In the genomic region with DNA sequence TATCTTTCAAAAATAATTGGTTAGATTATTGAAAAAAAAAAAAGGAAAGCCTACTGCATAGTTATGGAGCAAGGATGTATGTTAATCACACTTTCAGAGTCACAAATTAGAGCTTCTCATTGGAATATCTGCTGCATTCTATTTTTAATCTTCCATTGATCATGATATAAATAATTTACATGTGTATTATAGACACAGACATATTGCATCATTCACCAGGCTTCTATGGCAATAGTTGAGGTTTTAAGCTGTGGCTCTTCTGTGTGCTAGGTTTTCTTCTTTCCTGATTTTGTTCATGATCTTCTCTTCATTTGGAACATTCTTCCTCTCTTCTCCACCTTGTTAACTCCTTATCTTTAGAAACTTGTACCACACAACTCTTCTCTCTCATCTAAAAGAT, we compare ENCODE assay signal across 17 cellular contexts.
"Had no signal": no experiment of that assay in that cellular context is flagged by ENCODE, and none has a peak within 500 bp of the region (broad histone marks: within the 10 kb centered on the region; RNA-seq: fewer than 3 reads in every experiment).

No MANE protein-coding gene starts in this region.

- H3K9me3 ChIP-seq: adrenal gland, mucosa of descending colon, pancreas had no signal

- ATAC-seq: esophagus mucosa; mucosa of descending colon; naive thymus-derived CD4-positive, alpha-beta T cell; pancreas had no signal

- H3K4me3 ChIP-seq: adrenal gland, coronary artery, left ventricle myocardium inferior, mucosa of descending colon, pancreas, sigmoid colon had no signal

- DNase-seq: activated CD4-positive, alpha-beta T cell treated with anti-CD3 and anti-CD28 coated beads for 1 hour; activated CD4-positive, alpha-beta T cell treated with anti-CD3 and anti-CD28 coated beads, Interleukin-2, amount 50 U/mL, for 4 hours; activated naive CD4-positive, alpha-beta T cell treated with anti-CD3 and anti-CD28 coated beads, Interleukin-2, amount 50 U/mL, for 16 hours; adrenal gland; central memory CD4-positive, alpha-beta T cell; hippocampal formation; left ventricle myocardium inferior; mucosa of descending colon; naive thymus-derived CD4-positive, alpha-beta T cell; pancreas; sigmoid colon; stimulated activated CD4-positive, alpha-beta T cell treated with anti-CD3 and anti-CD28 coated beads, Interleukin-12 subunit alpha, Interleukin-12 subunit beta, amount 100 ng/mL, for 4 hours; stimulated activated CD4-positive, alpha-beta T cell treated with anti-CD3 and anti-CD28 coated beads, Interleukin-2, amount 100 ng/mL, for 24 hours; T1000 had no signal

- H3K27me3 ChIP-seq: adrenal gland, pancreas, sigmoid colon had no signal

- H3K27ac ChIP-seq: adrenal gland, coronary artery, left ventricle myocardium inferior, pancreas, sigmoid colon, VCaP had no signal

- H3K4me1 ChIP-seq: adrenal gland, left ventricle myocardium inferior, pancreas, sigmoid colon had no signal

- H3K36me3 ChIP-seq: adrenal gland, left ventricle myocardium inferior, pancreas, sigmoid colon had no signal
